ENCODE assay signal across 10 cellular contexts in the genomic region with DNA sequence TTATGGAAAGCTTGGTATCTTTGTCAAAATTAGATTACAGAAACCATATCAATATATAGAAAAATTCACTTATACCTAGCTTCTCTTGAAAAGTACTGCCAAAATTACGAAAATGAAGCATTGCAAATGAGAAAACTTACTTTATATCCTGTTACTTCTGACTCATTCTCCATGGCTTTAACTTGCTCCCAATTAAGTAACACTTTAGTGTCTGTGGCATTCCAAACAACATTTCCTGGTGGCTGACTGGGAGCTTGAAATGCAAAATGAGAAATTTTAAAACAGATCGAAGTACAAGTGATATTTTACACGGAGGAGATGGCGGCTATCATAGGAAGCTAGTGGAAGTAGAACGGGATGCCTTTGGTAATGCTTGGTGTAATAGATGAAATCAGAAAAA.
"Had no signal": no experiment of that assay in that cellular context is flagged by ENCODE, and none has a peak within 500 bp of the region (broad histone marks: within the 10 kb centered on the region; RNA-seq: fewer than 3 reads in every experiment).

No MANE protein-coding gene starts in this region.

- H3K9me3 ChIP-seq: ascending aorta, spleen had no signal

- H3K9ac ChIP-seq: parathyroid adenoma had no signal

- H3K4me1 ChIP-seq: parathyroid adenoma, spleen had no signal

- H3K27me3 ChIP-seq: ascending aorta, spleen had no signal

- H3K36me3 ChIP-seq: ascending aorta, spleen, WERI-Rb-1 had no signal

- H3K4me3 ChIP-seq: ascending aorta, spleen had no signal

- H3K27ac ChIP-seq: ascending aorta, parathyroid adenoma, spleen, WERI-Rb-1 had no signal

- DNase-seq: activated CD4-positive, alpha-beta T cell treated with anti-CD3 and anti-CD28 coated beads for 1 hour; activated CD8-positive, alpha-beta memory T cell treated with anti-CD3 and anti-CD28 coated beads for 24 hours; activated gamma-delta T cell; spleen; stimulated activated naive B cell treated with anti-CD40 and anti-IgM and Interleukin-4, amounts not matched to agents 10 μg/mL and 1 μg/mL and 100 μg/mL, for 72 hours had no signal

- ATAC-seq: natural killer cell treated with Interleukin-12 subunit alpha and Interleukin-12 subunit beta and Interleukin-15 and Interleukin-18, amount 100 ng/mL, for 72 hours; sciatic nerve; stimulated activated naive B cell treated with anti-CD40 and anti-IgM and Interleukin-4, amounts not matched to agents 10 μg/mL and 1 μg/mL and 100 μg/mL, for 72 hours had no signal

- H2AFZ ChIP-seq: parathyroid adenoma had no signal

- H3K79me2 ChIP-seq: parathyroid adenoma had no signal
